8 cellular contexts compared by ENCODE assay signal in the genomic region with DNA sequence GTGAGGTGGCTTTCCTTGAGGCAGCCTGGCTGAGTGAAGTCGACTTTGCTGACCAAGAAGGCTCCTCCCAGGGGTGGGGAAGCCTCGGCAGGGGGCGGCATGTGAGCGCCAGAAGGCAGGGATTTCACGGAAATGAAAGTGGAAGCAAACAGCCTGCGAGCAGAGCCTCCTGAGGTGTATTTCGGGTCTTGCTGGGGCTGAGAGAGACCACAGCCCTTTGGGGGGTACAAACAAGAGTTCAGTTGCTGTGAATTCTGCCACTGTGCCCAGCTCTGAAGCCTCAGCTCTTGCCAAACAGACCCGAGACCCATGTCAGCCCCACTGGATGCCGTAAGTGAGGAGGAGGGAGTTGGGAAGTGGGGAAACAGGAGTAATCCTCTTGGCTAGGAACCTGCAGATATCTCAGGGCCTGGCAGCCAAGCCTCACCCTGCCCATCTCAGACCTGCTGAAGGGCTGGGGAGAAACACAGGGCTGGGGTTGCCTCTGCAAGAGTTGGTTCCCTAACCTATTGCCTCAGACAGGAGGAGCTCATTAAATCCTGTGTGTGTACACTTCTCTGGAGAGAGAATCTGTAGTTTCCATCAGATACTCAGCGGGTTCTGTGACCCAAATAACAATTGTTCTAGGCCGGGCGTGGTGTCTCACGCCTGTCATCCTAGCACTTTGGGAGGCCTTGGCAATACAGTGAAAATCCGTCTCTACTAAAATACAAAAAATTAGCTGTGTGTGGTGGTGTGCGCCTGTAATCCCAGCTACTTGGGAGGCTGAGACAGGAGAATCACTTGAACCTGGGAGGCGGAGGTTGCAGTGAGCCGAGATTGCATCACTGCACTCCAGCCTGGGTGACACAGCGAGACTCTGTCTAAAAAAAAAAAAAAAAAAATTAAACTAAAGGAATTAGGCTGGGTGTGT. TPM values are rescaled to one million over a fixed set of nuclear protein-coding genes. Genes with fewer than 3 reads are reported as not detected.
DNase-seq lines count a peak whose midpoint lies in the region; ATAC-seq, FAIRE-seq and TF ChIP-seq lines count a peak whose summit lies in the region.

Gene IFI35, plus strand, starts transcription at position 146 of the 913 bp plus-strand sequence. Its CDS starts 164 bp downstream, at position 310.

- CTCF ChIA-PET in BJ (lab: Yijun Ruan, JAX), result interaction anchor here (0.5 to 1.5 kb wide), 3 partner anchors 9 to 300 kb away, joined by 3 to 4 read pairs (median 3); partner anchors contain the start of gene RPL27
- CTCF ChIA-PET in IMR-90 (lab: Yijun Ruan, JAX), result no interaction called here
- CTCF ChIA-PET in SK-N-SH (lab: Yijun Ruan, JAX), result interaction anchor here (1.0 to 1.5 kb wide), 2 partner anchors 11 to 17 kb away, joined by 3 to 5 read pairs; no protein-coding TSS in a partner anchor
- CTCF ChIA-PET in activated naive CD4-positive, alpha-beta T cell treated with anti-CD3 and anti-CD28 coated beads for 36 hours (lab: Charles Lee), result interaction anchor here (0.6 to 2.2 kb wide), 5 partner anchors 9 to 308 kb away, joined by 3 to 15 read pairs (median 4); partner anchors contain the start of gene RPL27

- peak within 1 kb of the TSS; percentile 24 to 91; a peak in 3 of 4 replicates for H4K8ac ChIP-seq in IMR-90 (ENCODE audit: low read depth in 2 of 2, low read length in 2 of 2)

- peak; percentile 90 for FAIRE-seq in GM19239 (lab: Jason Lieb, UNC)

- H2AK5ac ChIP-seq in IMR-90 (ENCODE audit: low read depth, low read length), result peak within 1 kb of the TSS; percentile 87

- TF ChIP-seq CTCF in BJ (IDR thresholded peaks at IDR 0.05; ENCODE audit: insufficient read depth, low read depth, low read length) (peak; percentile 37; the same call in 1 of the 2 replicates), IMR-90 (conservative IDR thresholded peaks at IDR 0.05; ENCODE audit: low read depth, low read length) (peak; percentile 49), SK-N-SH (IDR thresholded peaks at IDR 0.05) (peak; percentile 31), osteoblast (IDR thresholded peaks at IDR 0.05; ENCODE audit: extremely low read depth, low read depth, low read length) (peak; percentile 23)

- H2BK5ac ChIP-seq in IMR-90 (ENCODE audit: low read depth, low read length, poor library complexity, severe bottlenecking), result peak within 1 kb of the TSS; percentile 92

- no TSS peak for BruUV-seq in IMR-90 (replicated peaks; lab: Mats Ljungman, UMichigan)

- H3K14ac ChIP-seq in IMR-90 (replicated peaks; ENCODE audit: low read depth, low read length), result peak within 1 kb of the TSS; percentile 98

- H3K4me1 ChIP-seq in IMR-90 (ENCODE audit: control insufficient read depth, insufficient read depth, low read length) (0 out of 2 replicates have a peak, but pooled peaks cover 2% of the 10 kb centered on the region), SK-N-SH (ENCODE audit: control insufficient read depth in 1 of 2, insufficient read depth in 2 of 2, low read depth in 1 of 2, low read length in 1 of 2) (no peaks in the 10 kb centered on the region), osteoblast (ENCODE audit: insufficient read depth, low read length) (peaks cover 13% of the 10 kb centered on the region)

- H3K79me2 ChIP-seq in SK-N-SH (ENCODE audit: insufficient read depth) (peaks cover 5% of the 10 kb centered on the region; the same call in 1 of the 2 replicates), osteoblast (ENCODE audit: insufficient read depth, low read length) (peaks cover 3% of the 10 kb centered on the region)

- H3K9me2 ChIP-seq in SK-N-SH, result no peaks in the 10 kb centered on the region

- TF ChIP-seq RAD21 in IMR-90 (IDR thresholded peaks at IDR 0.05; ENCODE audit: low read length) (peak; percentile 55), SK-N-SH (IDR thresholded peaks at IDR 0.05; ENCODE audit: low read length) (peak; percentile 25)

- dilution Hi-C loops in IMR-90 (cut with HindIII; ENCODE audit: low sequenced_read_pairs, unreplicated experiment), result no loop called here

- ATAC-seq in IMR-90 (ENCODE audit: low read depth), result peak; percentile 90

- H3K23ac ChIP-seq in IMR-90 (ENCODE audit: low read depth, low read length), result peak within 1 kb of the TSS; percentile 85; the same call in 1 of the 2 replicates

- H2BK15ac ChIP-seq in IMR-90 (ENCODE audit: low read depth, low read length), result peak within 1 kb of the TSS; percentile 6; the same call in 1 of the 3 replicates

- H3K36me3 Mint-ChIP-seq in activated naive CD4-positive, alpha-beta T cell treated with anti-CD3 and anti-CD28 coated beads for 36 hours (ENCODE audit: low read depth), result peaks cover 23% of the 10 kb centered on the region

- H3K27ac Mint-ChIP-seq in activated naive CD4-positive, alpha-beta T cell treated with anti-CD3 and anti-CD28 coated beads for 36 hours, result peak within 1 kb of the TSS; percentile 99

- peak within 1 kb of the TSS; percentile 72 for H3K56ac ChIP-seq in IMR-90 (ENCODE audit: extremely low read depth, insufficient read depth, low read length)

- H4K20me1 ChIP-seq in IMR-90 (ENCODE audit: insufficient read depth, low read length) (peaks cover 9% of the 10 kb centered on the region), SK-N-SH (ENCODE audit: insufficient read depth) (peaks cover 14% of the 10 kb centered on the region; the same call in 1 of the 2 replicates), osteoblast (ENCODE audit: insufficient read depth, low read length) (peaks cover 8% of the 10 kb centered on the region)

- peak within 1 kb of the TSS; percentile 75 for H3K18ac ChIP-seq in IMR-90 (ENCODE audit: low read depth, low read length)

- peak within 1 kb of the TSS; percentile 95 for H3K4ac ChIP-seq in IMR-90 (ENCODE audit: low read depth, low read length)

- H3K4me3 Mint-ChIP-seq in activated naive CD4-positive, alpha-beta T cell treated with anti-CD3 and anti-CD28 coated beads for 36 hours, result peak within 1 kb of the TSS; percentile 100

- peak within 1 kb of the TSS; percentile 38 for H2AK9ac ChIP-seq in IMR-90 (replicated peaks; ENCODE audit: low read depth, low read length, poor library complexity)

- no peaks in the 10 kb centered on the region for H3K9me3 ChIP-seq in IMR-90 (ENCODE audit: control insufficient read depth, insufficient read depth, low read length)
- H3K9me3 ChIP-seq in SK-N-SH, result no peaks in the 10 kb centered on the region
- H3K9me3 ChIP-seq in osteoblast (ENCODE audit: low read depth, low read length), result no peaks in the 10 kb centered on the region

- intact Hi-C loops in IMR-90 (cut with micrococcal nuclease), result loop anchor here (2.0 kb wide), 1 partner anchor 16 kb away; the partner anchor contains the start of gene VAT1
- intact Hi-C loops in activated naive CD4-positive, alpha-beta T cell treated with anti-CD3 and anti-CD28 coated beads for 36 hours (cut with micrococcal nuclease), result loop anchor here (1.0 to 5.0 kb wide), 3 partner anchors 118 to 476 kb away; partner anchors contain the start of genes BRCA1 and DHX8

- H3K4me2 ChIP-seq in IMR-90 (ENCODE audit: low read depth, low read length) (peak within 1 kb of the TSS; percentile 95), SK-N-SH (peak within 1 kb of the TSS; percentile 70), osteoblast (ENCODE audit: insufficient read depth, low read length) (peak within 1 kb of the TSS; percentile 89)

- H2AFZ ChIP-seq in IMR-90 (replicated peaks; ENCODE audit: low read length, poor library complexity) (peak within 1 kb of the TSS; percentile 94), SK-N-SH (ENCODE audit: low read depth) (peak within 1 kb of the TSS; percentile 42; the same call in 1 of the 2 replicates), osteoblast (ENCODE audit: low read length) (peak within 1 kb of the TSS; percentile 93)

- no peak for TF ChIP-seq EP300 in SK-N-SH (IDR thresholded peaks at IDR 0.05; ENCODE audit: borderline replicate concordance in 1 of 2, low read depth in 1 of 2, low read length in 1 of 2)

- peak within 1 kb of the TSS; percentile 86 for H3K9ac ChIP-seq in IMR-90 (ENCODE audit: low read depth, low read length)
- H3K9ac ChIP-seq in SK-N-SH, result peak within 1 kb of the TSS; percentile 51

- peaks cover 6% of the 10 kb centered on the region for H3K36me3 ChIP-seq in BJ (ENCODE audit: control insufficient read depth, insufficient read depth, low read length)
- H3K36me3 ChIP-seq in IMR-90 (ENCODE audit: control insufficient read depth, insufficient read depth, low read length), result peaks cover 21% of the 10 kb centered on the region
- peaks cover 15 to 19% of the 10 kb centered on the region in 2 experiments for H3K36me3 ChIP-seq in SK-N-SH (replicated peaks in 1 of 2; ENCODE audit: control insufficient read depth in 1 of 2, insufficient read depth in 2 of 2, low read length in 1 of 2)
- peaks cover 16% of the 10 kb centered on the region for H3K36me3 ChIP-seq in osteoblast (ENCODE audit: insufficient read depth, low read length)

- 33% methylated on average over 3 of the region's 18 CpGs; no CpG with 5 or more reads in 1 of the 2 experiments for WGBS in IMR-90 (ENCODE audit: extremely low coverage in 2 of 2, insufficient read length in 1 of 2), 2 experiments
- 59% methylated on average over 18 of the region's 18 CpGs for WGBS in SK-N-SH (ENCODE audit: low lambda C conversion rate)

- H4K91ac ChIP-seq in IMR-90 (ENCODE audit: insufficient read depth, low read depth, low read length), result peak within 1 kb of the TSS; percentile 83

- H3K27me3 ChIP-seq in BJ (ENCODE audit: control insufficient read depth, insufficient read depth, low read length), result no peaks in the 10 kb centered on the region
- no peaks in the 10 kb centered on the region for H3K27me3 ChIP-seq in IMR-90 (ENCODE audit: control insufficient read depth, insufficient read depth, low read length)
- no peaks in the 10 kb centered on the region for H3K27me3 ChIP-seq in SK-N-SH (ENCODE audit: insufficient read depth)
- H3K27me3 ChIP-seq in osteoblast (ENCODE audit: insufficient read depth, low read length), result no peaks in the 10 kb centered on the region

- peaks cover 0 to 36% of the 10 kb centered on the region in 2 experiments; a peak in 3 of 4 replicates for H3K79me1 ChIP-seq in IMR-90 (ENCODE audit: low read depth in 1 of 2, low read length in 2 of 2)

- no peaks in the 10 kb centered on the region for H3K9me3 Mint-ChIP-seq in activated naive CD4-positive, alpha-beta T cell treated with anti-CD3 and anti-CD28 coated beads for 36 hours

- peaks cover 16% of the 10 kb centered on the region for H3K4me1 Mint-ChIP-seq in activated naive CD4-positive, alpha-beta T cell treated with anti-CD3 and anti-CD28 coated beads for 36 hours (ENCODE audit: low read depth)

- peaks cover 47% of the 10 kb centered on the region for H3F3A ChIP-seq in SK-N-SH (replicated peaks; ENCODE audit: insufficient read depth)

- H3K27me3 Mint-ChIP-seq in activated naive CD4-positive, alpha-beta T cell treated with anti-CD3 and anti-CD28 coated beads for 36 hours (ENCODE audit: low read depth), result no peaks in the 10 kb centered on the region

- H4K5ac ChIP-seq in IMR-90 (ENCODE audit: low read depth, low read length), result peak within 1 kb of the TSS; percentile 85

- peak within 1 kb of the TSS; percentile 77 for H2BK120ac ChIP-seq in IMR-90 (ENCODE audit: low read depth, low read length)

- DNase-seq in BJ (ENCODE audit: low read depth), result peak; percentile 51
- DNase-seq in GM19239 (ENCODE audit: insufficient read length, low spot score), result peak; percentile 78
- peak; percentile 82 for DNase-seq in IMR-90
- no peak for DNase-seq in SK-N-SH
- peak; percentile 94 for DNase-seq in activated naive CD4-positive, alpha-beta T cell treated with anti-CD3 and anti-CD28 coated beads for 36 hours
- peak; percentile 83 for DNase-seq in germinal center (ENCODE audit: low spot score)
- DNase-seq in osteoblast (ENCODE audit: insufficient read length, low spot score, missing footprints), result peak; percentile 88

- peak; percentile 41; the same call in 1 of the 2 replicates for TF ChIP-seq POLR2A in IMR-90 (IDR thresholded peaks at IDR 0.05; ENCODE audit: low read depth, low read length)

- H3K4me3 ChIP-seq in BJ (ENCODE audit: low read depth, low read length) (peak within 1 kb of the TSS; percentile 58), IMR-90 (ENCODE audit: insufficient read depth, low read depth, low read length) (peak within 1 kb of the TSS; percentile 86), SK-N-SH (ENCODE audit: low read depth in 2 of 2, low read length in 1 of 2) (peak within 1 kb of the TSS; percentile 45 to 55), osteoblast (ENCODE audit: insufficient read depth, low read length) (peak within 1 kb of the TSS; percentile 95)

- peak within 1 kb of the TSS; percentile 92 for H3K27ac ChIP-seq in IMR-90 (ENCODE audit: insufficient read depth, low read length)
- peak within 1 kb of the TSS; percentile 35 to 61; a peak in 3 of 4 replicates for H3K27ac ChIP-seq in SK-N-SH (ENCODE audit: low read depth in 2 of 2, low read length in 1 of 2)
- H3K27ac ChIP-seq in osteoblast (ENCODE audit: low read depth, low read length), result peak within 1 kb of the TSS; percentile 95
- peak within 1 kb of the TSS; percentile 78 for H3K27ac ChIP-seq in temporal lobe (ENCODE audit: low read depth, low read length)

- in situ Hi-C loops in IMR-90 (cut with MboI; ENCODE audit: low sequenced_read_pairs), result no loop called here

- peaks cover 3% of the 10 kb centered on the region; the same call in 1 of the 2 replicates for H3K9me1 ChIP-seq in IMR-90 (ENCODE audit: insufficient read depth, low read length)

- peak within 1 kb of the TSS; percentile 43; the same call in 1 of the 2 replicates for H2BK20ac ChIP-seq in IMR-90 (ENCODE audit: low read depth, low read length)

- POLR2A ChIA-PET in BJ (lab: Charles Lee), result interaction anchor here (0.6 to 1.2 kb wide), 2 partner anchors 9 to 312 kb away, joined by 3 to 4 read pairs; no protein-coding TSS in a partner anchor
- POLR2A ChIA-PET in IMR-90 (lab: Charles Lee; ENCODE audit: unreplicated experiment), result interaction anchor here (0.8 to 1.2 kb wide), 2 partner anchors 9 to 162 kb away, joined by 3 to 5 read pairs; no protein-coding TSS in a partner anchor
- POLR2A ChIA-PET in SK-N-SH (lab: Yijun Ruan, JAX), result interaction anchor here (0.6 to 0.7 kb wide), 2 partner anchors 17 to 521 kb away, joined by 4 read pairs; no protein-coding TSS in a partner anchor

RNA-seq across cellular contexts. Expression of gene IFI35, which starts in this region (rescaled TPM):
- polyA plus RNA-seq in BJ (2011; rRNA removed) (27.7 and 42.5 TPM in 2 replicates), IMR-90 (2012; rRNA removed) (15.0 and 15.8 TPM in 2 replicates), SK-N-SH (2012; rRNA removed) (15.7 and 17.6 TPM in 2 replicates)
- polyA minus RNA-seq in BJ (2011; rRNA and poly(A)+ RNA removed), result 16.1 and 22.4 TPM in 2 replicates
- total RNA-seq in IMR-90 (2012; rRNA removed) (13.1 and 17.0 TPM in 2 replicates), osteoblast (28.6 and 45.2 TPM in 2 replicates), temporal lobe (1.2 TPM)
- 24.0 and 28.4 TPM in 2 replicates for polyA plus RNA-seq in IMR-90 (2012; cell fraction: cytosol; rRNA removed)
- 20.7 and 29.0 TPM in 2 replicates for polyA plus RNA-seq in IMR-90 (2012; cell fraction: nucleus; rRNA removed; ENCODE audit: low replicate concordance)
- 9.8 and 12.8 TPM in 2 replicates for polyA plus RNA-seq in SK-N-SH (2012; cell fraction: cytosol; rRNA removed)
- polyA plus RNA-seq in SK-N-SH (2012; cell fraction: nucleus; rRNA removed), result 17.8 and 19.4 TPM in 2 replicates
- 10 to 100 TPM; 43.9 to 50.5 TPM for total RNA-seq in activated naive CD4-positive, alpha-beta T cell treated with anti-CD3 and anti-CD28 coated beads for 36 hours

Comparison
In these comparisons a context has a peak if more than half of its experiments do, and no peak if none do; other contexts are left out.
1. H2AFZ ChIP-seq: peak in every context shown above with its lines; median percentile 94 in IMR-90; 93 in osteoblast; 42 in SK-N-SH.